Comparison of ENCODE assay signal across 7 cellular contexts in genomic region chr5:171781744-171782143, GRCh38. TPM values are rescaled to one million over a fixed set of nuclear protein-coding genes. Genes with fewer than 3 reads are reported as not detected.
"Had no signal": no experiment of that assay in that cellular context is flagged by ENCODE, and none has a peak within 500 bp of the region (broad histone marks: within the 10 kb centered on the region; RNA-seq: fewer than 3 reads in every experiment).

No MANE protein-coding gene starts in this region.

RNA-seq across cellular contexts. Expression of gene SMIM23, which starts 3.9 kb away (rescaled TPM):
- total RNA-seq: LHCN-M2, MCF 10A, PC-3, Peyer's patch, Right ventricle myocardium superior, SJSA1 had no signal
- polyA plus RNA-seq: SK-N-SH had no signal
